1 cellular context compared by ENCODE assay signal in the genomic region with DNA sequence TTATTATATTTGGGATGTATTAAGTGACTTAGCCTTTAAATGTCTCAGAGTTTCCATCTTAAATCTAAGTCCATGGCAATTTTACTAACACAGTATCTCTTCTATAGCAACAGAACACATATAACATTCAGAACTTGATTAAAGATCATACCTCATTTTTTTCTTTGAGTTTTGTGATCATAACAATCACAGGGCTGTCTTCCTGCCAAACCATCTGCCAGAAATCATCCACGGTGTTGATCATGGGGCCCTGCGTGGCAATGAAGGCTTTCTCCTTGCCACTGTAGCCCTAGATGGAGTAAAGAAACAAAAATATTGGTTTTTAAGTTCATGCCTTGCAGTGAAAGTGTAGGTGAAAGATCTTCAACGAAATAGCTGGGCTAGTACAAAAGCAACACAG.
TF ChIP-seq lines count a peak whose summit lies in the region.

No MANE protein-coding gene starts in this region.

TF ChIP-seq in K562, 482 proteins besides CTCF, POLR2A, EP300 and RAD21 (continued from another document):
- TF ChIP-seq, protein P1, sequence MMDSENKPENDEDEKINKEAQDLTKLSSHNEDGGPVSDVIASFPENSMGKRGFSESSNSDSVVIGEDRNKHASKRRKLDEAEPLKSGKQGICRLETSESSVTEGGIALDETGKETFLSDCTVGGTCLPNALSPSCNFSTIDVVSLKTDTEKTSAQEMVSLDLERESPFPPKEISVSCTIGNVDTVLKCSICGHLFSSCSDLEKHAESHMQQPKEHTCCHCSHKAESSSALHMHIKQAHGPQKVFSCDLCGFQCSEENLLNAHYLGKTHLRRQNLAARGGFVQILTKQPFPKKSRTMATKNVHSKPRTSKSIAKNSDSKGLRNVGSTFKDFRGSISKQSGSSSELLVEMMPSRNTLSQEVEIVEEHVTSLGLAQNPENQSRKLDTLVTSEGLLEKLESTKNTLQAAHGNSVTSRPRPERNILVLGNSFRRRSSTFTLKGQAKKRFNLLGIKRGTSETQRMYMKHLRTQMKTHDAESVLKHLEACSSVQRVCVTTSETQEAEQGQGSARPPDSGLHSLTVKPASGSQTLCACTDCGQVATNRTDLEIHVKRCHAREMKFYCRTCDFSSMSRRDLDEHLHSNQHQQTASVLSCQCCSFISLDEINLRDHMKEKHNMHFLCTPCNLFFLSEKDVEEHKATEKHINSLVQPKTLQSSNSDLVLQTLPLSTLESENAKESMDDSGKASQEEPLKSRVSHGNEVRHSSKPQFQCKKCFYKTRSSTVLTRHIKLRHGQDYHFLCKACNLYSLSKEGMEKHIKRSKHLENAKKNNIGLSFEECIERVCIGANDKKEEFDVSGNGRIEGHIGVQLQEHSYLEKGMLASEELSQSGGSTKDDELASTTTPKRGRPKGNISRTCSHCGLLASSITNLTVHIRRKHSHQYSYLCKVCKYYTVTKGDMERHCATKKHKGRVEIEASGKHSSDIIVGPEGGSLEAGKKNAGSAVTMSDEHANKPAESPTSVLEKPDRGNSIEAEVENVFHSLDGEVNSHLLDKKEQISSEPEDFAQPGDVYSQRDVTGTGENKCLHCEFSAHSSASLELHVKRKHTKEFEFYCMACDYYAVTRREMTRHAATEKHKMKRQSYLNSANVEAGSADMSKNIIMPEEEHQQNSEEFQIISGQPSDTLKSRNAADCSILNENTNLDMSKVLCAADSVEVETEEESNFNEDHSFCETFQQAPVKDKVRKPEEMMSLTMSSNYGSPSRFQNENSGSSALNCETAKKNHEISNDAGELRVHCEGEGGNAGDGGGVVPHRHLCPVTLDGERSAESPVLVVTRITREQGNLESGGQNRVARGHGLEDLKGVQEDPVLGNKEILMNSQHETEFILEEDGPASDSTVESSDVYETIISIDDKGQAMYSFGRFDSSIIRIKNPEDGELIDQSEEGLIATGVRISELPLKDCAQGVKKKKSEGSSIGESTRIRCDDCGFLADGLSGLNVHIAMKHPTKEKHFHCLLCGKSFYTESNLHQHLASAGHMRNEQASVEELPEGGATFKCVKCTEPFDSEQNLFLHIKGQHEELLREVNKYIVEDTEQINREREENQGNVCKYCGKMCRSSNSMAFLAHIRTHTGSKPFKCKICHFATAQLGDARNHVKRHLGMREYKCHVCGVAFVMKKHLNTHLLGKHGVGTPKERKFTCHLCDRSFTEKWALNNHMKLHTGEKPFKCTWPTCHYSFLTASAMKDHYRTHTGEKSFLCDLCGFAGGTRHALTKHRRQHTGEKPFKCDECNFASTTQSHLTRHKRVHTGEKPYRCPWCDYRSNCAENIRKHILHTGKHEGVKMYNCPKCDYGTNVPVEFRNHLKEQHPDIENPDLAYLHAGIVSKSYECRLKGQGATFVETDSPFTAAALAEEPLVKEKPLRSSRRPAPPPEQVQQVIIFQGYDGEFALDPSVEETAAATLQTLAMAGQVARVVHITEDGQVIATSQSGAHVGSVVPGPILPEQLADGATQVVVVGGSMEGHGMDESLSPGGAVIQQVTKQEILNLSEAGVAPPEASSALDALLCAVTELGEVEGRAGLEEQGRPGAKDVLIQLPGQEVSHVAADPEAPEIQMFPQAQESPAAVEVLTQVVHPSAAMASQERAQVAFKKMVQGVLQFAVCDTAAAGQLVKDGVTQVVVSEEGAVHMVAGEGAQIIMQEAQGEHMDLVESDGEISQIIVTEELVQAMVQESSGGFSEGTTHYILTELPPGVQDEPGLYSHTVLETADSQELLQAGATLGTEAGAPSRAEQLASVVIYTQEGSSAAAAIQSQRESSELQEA (IDR thresholded peaks at IDR 0.05; ENCODE audit: low read depth), result no peak
- TF ChIP-seq MBD2 (IDR thresholded peaks at IDR 0.05; ENCODE audit: borderline replicate concordance, low read depth) (no peak), CBX1 (IDR thresholded peaks at IDR 0.05; ENCODE audit: low read depth) (no peak), NBN (IDR thresholded peaks at IDR 0.05; ENCODE audit: low read depth) (no peak), NEUROD1 (IDR thresholded peaks at IDR 0.05; ENCODE audit: borderline replicate concordance, low read depth, low read length, partially characterized antibody) (no peak), TRIM28 (IDR thresholded peaks at IDR 0.05) (no peak), CHD7 (IDR thresholded peaks at IDR 0.05; ENCODE audit: low read depth, low read length) (no peak), ZNF3 (CRISPR knock-in tag; IDR thresholded peaks at IDR 0.05) (no peak), CTBP1 (IDR thresholded peaks at IDR 0.05; ENCODE audit: borderline replicate concordance) (no peak)
- TF ChIP-seq, protein P2, sequence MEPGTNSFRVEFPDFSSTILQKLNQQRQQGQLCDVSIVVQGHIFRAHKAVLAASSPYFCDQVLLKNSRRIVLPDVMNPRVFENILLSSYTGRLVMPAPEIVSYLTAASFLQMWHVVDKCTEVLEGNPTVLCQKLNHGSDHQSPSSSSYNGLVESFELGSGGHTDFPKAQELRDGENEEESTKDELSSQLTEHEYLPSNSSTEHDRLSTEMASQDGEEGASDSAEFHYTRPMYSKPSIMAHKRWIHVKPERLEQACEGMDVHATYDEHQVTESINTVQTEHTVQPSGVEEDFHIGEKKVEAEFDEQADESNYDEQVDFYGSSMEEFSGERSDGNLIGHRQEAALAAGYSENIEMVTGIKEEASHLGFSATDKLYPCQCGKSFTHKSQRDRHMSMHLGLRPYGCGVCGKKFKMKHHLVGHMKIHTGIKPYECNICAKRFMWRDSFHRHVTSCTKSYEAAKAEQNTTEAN (CRISPR knock-in tag; IDR thresholded peaks at IDR 0.05), result no peak
